Comparison of ENCODE assay signal across 1 cellular context in the genomic region with DNA sequence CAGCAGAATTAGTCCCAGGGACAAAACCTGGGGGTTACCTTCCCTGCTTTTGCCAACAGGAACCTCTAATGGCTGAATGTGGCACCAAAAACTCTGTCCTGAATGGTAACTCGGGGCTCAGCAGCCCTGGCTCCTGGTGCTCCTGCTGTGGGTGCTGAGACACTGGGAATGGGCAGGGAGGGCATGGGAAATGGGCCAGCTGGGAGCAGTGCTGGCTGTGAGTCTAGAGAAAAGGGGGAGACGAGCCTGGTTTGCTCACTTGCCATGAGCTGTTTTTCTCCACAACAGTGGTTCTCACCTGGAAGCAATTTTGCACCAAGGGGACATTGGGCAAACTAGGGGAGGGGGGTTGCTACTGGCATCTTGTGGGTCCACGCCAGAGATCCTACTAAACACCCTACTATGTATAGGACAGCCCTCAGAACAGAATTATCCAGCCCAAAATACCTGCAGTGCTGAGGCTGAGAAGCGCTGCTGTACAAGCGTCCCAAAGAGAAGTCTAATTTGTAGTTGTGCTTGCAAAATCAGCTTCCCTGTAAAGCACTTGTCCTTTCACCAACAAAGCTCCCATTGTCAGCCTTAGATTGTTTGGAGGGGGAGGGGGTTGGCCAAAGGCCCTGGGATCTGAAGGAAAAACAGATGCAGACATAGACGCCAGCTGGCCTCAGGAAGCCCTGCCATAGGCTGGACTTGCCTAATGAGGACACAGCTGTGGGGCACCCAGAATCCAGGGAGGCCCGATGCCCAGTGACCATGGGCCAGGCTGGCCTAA.
TF ChIP-seq lines count a peak whose summit lies in the region.

No MANE protein-coding gene starts in this region.

TF ChIP-seq in GM23338, 12 proteins besides CTCF, POLR2A, EP300 and RAD21:
- TF ChIP-seq, protein P1, sequence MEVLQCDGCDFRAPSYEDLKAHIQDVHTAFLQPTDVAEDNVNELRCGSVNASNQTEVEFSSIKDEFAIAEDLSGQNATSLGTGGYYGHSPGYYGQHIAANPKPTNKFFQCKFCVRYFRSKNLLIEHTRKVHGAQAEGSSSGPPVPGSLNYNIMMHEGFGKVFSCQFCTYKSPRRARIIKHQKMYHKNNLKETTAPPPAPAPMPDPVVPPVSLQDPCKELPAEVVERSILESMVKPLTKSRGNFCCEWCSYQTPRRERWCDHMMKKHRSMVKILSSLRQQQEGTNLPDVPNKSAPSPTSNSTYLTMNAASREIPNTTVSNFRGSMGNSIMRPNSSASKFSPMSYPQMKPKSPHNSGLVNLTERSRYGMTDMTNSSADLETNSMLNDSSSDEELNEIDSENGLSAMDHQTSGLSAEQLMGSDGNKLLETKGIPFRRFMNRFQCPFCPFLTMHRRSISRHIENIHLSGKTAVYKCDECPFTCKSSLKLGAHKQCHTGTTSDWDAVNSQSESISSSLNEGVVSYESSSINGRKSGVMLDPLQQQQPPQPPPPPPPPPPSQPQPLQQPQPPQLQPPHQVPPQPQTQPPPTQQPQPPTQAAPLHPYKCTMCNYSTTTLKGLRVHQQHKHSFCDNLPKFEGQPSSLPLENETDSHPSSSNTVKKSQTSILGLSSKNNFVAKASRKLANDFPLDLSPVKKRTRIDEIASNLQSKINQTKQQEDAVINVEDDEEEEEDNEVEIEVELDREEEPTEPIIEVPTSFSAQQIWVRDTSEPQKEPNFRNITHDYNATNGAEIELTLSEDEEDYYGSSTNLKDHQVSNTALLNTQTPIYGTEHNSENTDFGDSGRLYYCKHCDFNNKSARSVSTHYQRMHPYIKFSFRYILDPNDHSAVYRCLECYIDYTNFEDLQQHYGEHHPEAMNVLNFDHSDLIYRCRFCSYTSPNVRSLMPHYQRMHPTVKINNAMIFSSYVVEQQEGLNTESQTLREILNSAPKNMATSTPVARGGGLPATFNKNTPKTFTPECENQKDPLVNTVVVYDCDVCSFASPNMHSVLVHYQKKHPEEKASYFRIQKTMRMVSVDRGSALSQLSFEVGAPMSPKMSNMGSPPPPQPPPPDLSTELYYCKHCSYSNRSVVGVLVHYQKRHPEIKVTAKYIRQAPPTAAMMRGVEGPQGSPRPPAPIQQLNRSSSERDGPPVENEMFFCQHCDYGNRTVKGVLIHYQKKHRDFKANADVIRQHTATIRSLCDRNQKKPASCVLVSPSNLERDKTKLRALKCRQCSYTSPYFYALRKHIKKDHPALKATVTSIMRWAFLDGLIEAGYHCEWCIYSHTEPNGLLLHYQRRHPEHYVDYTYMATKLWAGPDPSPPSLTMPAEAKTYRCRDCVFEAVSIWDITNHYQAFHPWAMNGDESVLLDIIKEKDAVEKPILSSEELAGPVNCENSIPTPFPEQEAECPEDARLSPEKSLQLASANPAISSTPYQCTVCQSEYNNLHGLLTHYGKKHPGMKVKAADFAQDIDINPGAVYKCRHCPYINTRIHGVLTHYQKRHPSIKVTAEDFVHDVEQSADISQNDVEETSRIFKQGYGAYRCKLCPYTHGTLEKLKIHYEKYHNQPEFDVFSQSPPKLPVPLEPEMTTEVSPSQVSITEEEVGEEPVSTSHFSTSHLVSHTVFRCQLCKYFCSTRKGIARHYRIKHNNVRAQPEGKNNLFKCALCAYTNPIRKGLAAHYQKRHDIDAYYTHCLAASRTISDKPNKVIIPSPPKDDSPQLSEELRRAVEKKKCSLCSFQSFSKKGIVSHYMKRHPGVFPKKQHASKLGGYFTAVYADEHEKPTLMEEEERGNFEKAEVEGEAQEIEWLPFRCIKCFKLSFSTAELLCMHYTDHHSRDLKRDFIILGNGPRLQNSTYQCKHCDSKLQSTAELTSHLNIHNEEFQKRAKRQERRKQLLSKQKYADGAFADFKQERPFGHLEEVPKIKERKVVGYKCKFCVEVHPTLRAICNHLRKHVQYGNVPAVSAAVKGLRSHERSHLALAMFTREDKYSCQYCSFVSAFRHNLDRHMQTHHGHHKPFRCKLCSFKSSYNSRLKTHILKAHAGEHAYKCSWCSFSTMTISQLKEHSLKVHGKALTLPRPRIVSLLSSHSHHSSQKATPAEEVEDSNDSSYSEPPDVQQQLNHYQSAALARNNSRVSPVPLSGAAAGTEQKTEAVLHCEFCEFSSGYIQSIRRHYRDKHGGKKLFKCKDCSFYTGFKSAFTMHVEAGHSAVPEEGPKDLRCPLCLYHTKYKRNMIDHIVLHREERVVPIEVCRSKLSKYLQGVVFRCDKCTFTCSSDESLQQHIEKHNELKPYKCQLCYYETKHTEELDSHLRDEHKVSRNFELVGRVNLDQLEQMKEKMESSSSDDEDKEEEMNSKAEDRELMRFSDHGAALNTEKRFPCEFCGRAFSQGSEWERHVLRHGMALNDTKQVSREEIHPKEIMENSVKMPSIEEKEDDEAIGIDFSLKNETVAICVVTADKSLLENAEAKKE (CRISPR knock-in tag; IDR thresholded peaks at IDR 0.05): no peak
- TF ChIP-seq, protein P2, sequence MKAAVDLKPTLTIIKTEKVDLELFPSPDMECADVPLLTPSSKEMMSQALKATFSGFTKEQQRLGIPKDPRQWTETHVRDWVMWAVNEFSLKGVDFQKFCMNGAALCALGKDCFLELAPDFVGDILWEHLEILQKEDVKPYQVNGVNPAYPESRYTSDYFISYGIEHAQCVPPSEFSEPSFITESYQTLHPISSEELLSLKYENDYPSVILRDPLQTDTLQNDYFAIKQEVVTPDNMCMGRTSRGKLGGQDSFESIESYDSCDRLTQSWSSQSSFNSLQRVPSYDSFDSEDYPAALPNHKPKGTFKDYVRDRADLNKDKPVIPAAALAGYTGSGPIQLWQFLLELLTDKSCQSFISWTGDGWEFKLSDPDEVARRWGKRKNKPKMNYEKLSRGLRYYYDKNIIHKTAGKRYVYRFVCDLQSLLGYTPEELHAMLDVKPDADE (IDR thresholded peaks at IDR 0.05): no peak
- TF ChIP-seq JUNB (IDR thresholded peaks at IDR 0.05; ENCODE audit: unreplicated experiment) (no peak), ZNF114 (CRISPR knock-in tag; IDR thresholded peaks at IDR 0.05) (no peak), NANOG (IDR thresholded peaks at IDR 0.05; ENCODE audit: borderline replicate concordance) (no peak), ZNF331 (CRISPR knock-in tag; IDR thresholded peaks at IDR 0.05; ENCODE audit: low read depth) (no peak), EZH2 (IDR thresholded peaks at IDR 0.05; ENCODE audit: low read depth, unreplicated experiment) (no peak)
- TF ChIP-seq, protein P3, sequence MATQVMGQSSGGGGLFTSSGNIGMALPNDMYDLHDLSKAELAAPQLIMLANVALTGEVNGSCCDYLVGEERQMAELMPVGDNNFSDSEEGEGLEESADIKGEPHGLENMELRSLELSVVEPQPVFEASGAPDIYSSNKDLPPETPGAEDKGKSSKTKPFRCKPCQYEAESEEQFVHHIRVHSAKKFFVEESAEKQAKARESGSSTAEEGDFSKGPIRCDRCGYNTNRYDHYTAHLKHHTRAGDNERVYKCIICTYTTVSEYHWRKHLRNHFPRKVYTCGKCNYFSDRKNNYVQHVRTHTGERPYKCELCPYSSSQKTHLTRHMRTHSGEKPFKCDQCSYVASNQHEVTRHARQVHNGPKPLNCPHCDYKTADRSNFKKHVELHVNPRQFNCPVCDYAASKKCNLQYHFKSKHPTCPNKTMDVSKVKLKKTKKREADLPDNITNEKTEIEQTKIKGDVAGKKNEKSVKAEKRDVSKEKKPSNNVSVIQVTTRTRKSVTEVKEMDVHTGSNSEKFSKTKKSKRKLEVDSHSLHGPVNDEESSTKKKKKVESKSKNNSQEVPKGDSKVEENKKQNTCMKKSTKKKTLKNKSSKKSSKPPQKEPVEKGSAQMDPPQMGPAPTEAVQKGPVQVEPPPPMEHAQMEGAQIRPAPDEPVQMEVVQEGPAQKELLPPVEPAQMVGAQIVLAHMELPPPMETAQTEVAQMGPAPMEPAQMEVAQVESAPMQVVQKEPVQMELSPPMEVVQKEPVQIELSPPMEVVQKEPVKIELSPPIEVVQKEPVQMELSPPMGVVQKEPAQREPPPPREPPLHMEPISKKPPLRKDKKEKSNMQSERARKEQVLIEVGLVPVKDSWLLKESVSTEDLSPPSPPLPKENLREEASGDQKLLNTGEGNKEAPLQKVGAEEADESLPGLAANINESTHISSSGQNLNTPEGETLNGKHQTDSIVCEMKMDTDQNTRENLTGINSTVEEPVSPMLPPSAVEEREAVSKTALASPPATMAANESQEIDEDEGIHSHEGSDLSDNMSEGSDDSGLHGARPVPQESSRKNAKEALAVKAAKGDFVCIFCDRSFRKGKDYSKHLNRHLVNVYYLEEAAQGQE (IDR thresholded peaks at IDR 0.05; ENCODE audit: unreplicated experiment): no peak
